Comparison of ENCODE assay signal across 22 cellular contexts in genomic region chr2:48339451-48339850, GRCh38. TPM values are rescaled to one million over a fixed set of nuclear protein-coding genes. Genes with fewer than 3 reads are reported as not detected.
DNase-seq lines count a peak whose midpoint lies in the region; ATAC-seq, FAIRE-seq and TF ChIP-seq lines count a peak whose summit lies in the region.
"Had no signal": no experiment of that assay in that cellular context is flagged by ENCODE, and none has a peak within 500 bp of the region (broad histone marks: within the 10 kb centered on the region; RNA-seq: fewer than 3 reads in every experiment).

No MANE protein-coding gene starts in this region.

- no peak overlapping the region for H3K23ac ChIP-seq in H9 (ENCODE audit: insufficient read length, low read depth, low read length)

- ATAC-seq in memory B cell (ENCODE audit: low read depth) (no peak), aorta (ENCODE audit: low FRiP score) (no peak)
- ATAC-seq: gastrocnemius medialis; pancreas; stimulated activated memory B cell treated with anti-CD40 and anti-IgM and Interleukin-4, amounts not matched to agents 10 μg/mL and 1 μg/mL and 100 μg/mL, for 72 hours had no signal

- H2BK5ac ChIP-seq in H9 (ENCODE audit: insufficient read length, low read length): no peak overlapping the region

- no peak overlapping the region for H3K18ac ChIP-seq in H9 (ENCODE audit: insufficient read length, low read depth, low read length)

- no CpG with 5 or more reads among the region's 2 CpGs for WGBS in H9 (ENCODE audit: extremely low coverage, insufficient read length, low lambda C conversion rate)
- WGBS in aorta, 2 donors: 85 to 92% methylated on average over 2 of the region's 2 CpGs

- no peak overlapping the region for H3K4me3 Mint-ChIP-seq in activated naive CD4-positive, alpha-beta T cell treated with anti-CD3 and anti-CD28 coated beads, Interleukin-2, amount 50 U/mL, for 24 hours
- H3K4me3 Mint-ChIP-seq in activated naive CD4-positive, alpha-beta T cell treated with anti-CD3 and anti-CD28 coated beads for 36 hours: no peak overlapping the region
- H3K4me3 Mint-ChIP-seq in H9 (no peak overlapping the region), astrocyte (ENCODE audit: unreplicated experiment) (no peak overlapping the region), memory B cell (no peak overlapping the region)
- H3K4me3 Mint-ChIP-seq: activated T-helper 1 cell treated with anti-CD3 and anti-CD28 coated beads, Interleukin-12 subunit alpha, Interleukin-12 subunit beta, Interleukin-2, Interleukin-4 antibody, amounts not matched to agents 30 ng/mL and 10 ng/mL and 1 ng/mL, durations not matched to agents 14 hours and 24 hours and 36 hours; stimulated activated memory B cell treated with anti-CD40 and anti-IgM and Interleukin-4, amounts not matched to agents 10 μg/mL and 1 μg/mL and 100 μg/mL, for 72 hours; T-helper 1 cell treated with Interleukin-12 subunit alpha and Interleukin-12 subunit beta and Interleukin-4 antibody, amounts not matched to agents 30 μg/mL and 1 μg/mL, for 36 hours had no signal

- H3K79me1 ChIP-seq in H9 (ENCODE audit: insufficient read depth, low read depth, low read length, poor library complexity, severe bottlenecking): no peaks in the 10 kb centered on the region

- H2BK12ac ChIP-seq in H9 (ENCODE audit: insufficient read length, low read depth, low read length): no peak overlapping the region

- no peak overlapping the region for H3K4ac ChIP-seq in H9 (ENCODE audit: low read depth, low read length)

- H3K9ac ChIP-seq in H9 (ENCODE audit: extremely low read depth, insufficient read length, low read length): no peak overlapping the region
- no peak overlapping the region for H3K9ac ChIP-seq in astrocyte (ENCODE audit: low read length)

- H3T11ph ChIP-seq in H9 (ENCODE audit: low read length): no peak overlapping the region

- H3K4me1 Mint-ChIP-seq in activated naive CD4-positive, alpha-beta T cell treated with anti-CD3 and anti-CD28 coated beads, Interleukin-2, amount 50 U/mL, for 24 hours: peaks cover 65% of the 10 kb centered on the region
- H3K4me1 Mint-ChIP-seq in activated naive CD4-positive, alpha-beta T cell treated with anti-CD3 and anti-CD28 coated beads for 36 hours (ENCODE audit: low read depth): peaks cover 40% of the 10 kb centered on the region
- peaks cover 13 to 21% of the 10 kb centered on the region in 2 experiments for H3K4me1 Mint-ChIP-seq in H9
- H3K4me1 Mint-ChIP-seq in astrocyte (ENCODE audit: low read depth, unreplicated experiment): peaks cover 8% of the 10 kb centered on the region
- H3K4me1 Mint-ChIP-seq in memory B cell: peaks cover 13% of the 10 kb centered on the region

- H4K8ac ChIP-seq in H9 (replicated peaks; ENCODE audit: insufficient read length, low read depth, low read length): no peak overlapping the region

- H4K91ac ChIP-seq in H9 (ENCODE audit: insufficient read length, low read depth, low read length): no peak overlapping the region

- H3K27ac Mint-ChIP-seq in activated naive CD4-positive, alpha-beta T cell treated with anti-CD3 and anti-CD28 coated beads, Interleukin-2, amount 50 U/mL, for 24 hours: peak overlapping the region; percentile 92
- H3K27ac Mint-ChIP-seq in activated naive CD4-positive, alpha-beta T cell treated with anti-CD3 and anti-CD28 coated beads for 36 hours: no peak overlapping the region
- H3K27ac Mint-ChIP-seq in H9 (peak overlapping the region; percentile 66 to 76 (median 73); a peak in 3 of 7 replicates), astrocyte (ENCODE audit: unreplicated experiment) (no peak overlapping the region), memory B cell (peak overlapping the region; percentile 53)
- H3K27ac Mint-ChIP-seq: activated T-helper 1 cell treated with anti-CD3 and anti-CD28 coated beads, Interleukin-12 subunit alpha, Interleukin-12 subunit beta, Interleukin-2, Interleukin-4 antibody, amounts not matched to agents 30 ng/mL and 10 ng/mL and 1 ng/mL, durations not matched to agents 14 hours and 24 hours and 36 hours; stimulated activated memory B cell treated with anti-CD40 and anti-IgM and Interleukin-4, amounts not matched to agents 10 μg/mL and 1 μg/mL and 100 μg/mL, for 72 hours; T-helper 1 cell treated with Interleukin-12 subunit alpha and Interleukin-12 subunit beta and Interleukin-4 antibody, amounts not matched to agents 30 μg/mL and 1 μg/mL, for 36 hours had no signal

- H3K36me3 ChIP-seq in astrocyte (ENCODE audit: insufficient read depth, low read length) (no peaks in the 10 kb centered on the region), aorta (ENCODE audit: control insufficient read depth in 1 of 2, insufficient read depth in 2 of 2, low read length in 1 of 2) (no peaks in the 10 kb centered on the region)
- H3K36me3 ChIP-seq: gastrocnemius medialis, pancreas, sigmoid colon, SJCRH30, tibial artery had no signal

- no peak for FAIRE-seq in astrocyte (lab: Jason Lieb, UNC)
- FAIRE-seq: endothelial cell of umbilical vein, pancreas had no signal

- H2AK5ac ChIP-seq in H9 (ENCODE audit: insufficient read length, low read length): no peak overlapping the region

- intact Hi-C loops in activated naive CD4-positive, alpha-beta T cell treated with anti-CD3 and anti-CD28 coated beads for 36 hours (cut with micrococcal nuclease): no loop called here
- intact Hi-C loops in aorta (cut with DNase I): no loop called here

- H3K4me3 ChIP-seq in astrocyte (ENCODE audit: insufficient read depth, low read depth, low read length) (no peak overlapping the region), aorta (ENCODE audit: low read length in 2 of 2) (no peak overlapping the region)
- H3K4me3 ChIP-seq: gastrocnemius medialis, pancreas, sigmoid colon, SJCRH30, tibial artery had no signal

- H3K79me2 ChIP-seq in H9 (ENCODE audit: insufficient read depth, low read length) (peaks cover 5% of the 10 kb centered on the region; the same call in 1 of the 2 replicates), astrocyte (ENCODE audit: insufficient read depth, low read length) (peaks cover 54% of the 10 kb centered on the region)

- no peaks in the 10 kb centered on the region for H3K23me2 ChIP-seq in H9 (ENCODE audit: insufficient read length, low read depth, low read length, poor library complexity, severe bottlenecking)

- H4K5ac ChIP-seq in H9 (ENCODE audit: insufficient read length, low read depth, low read length): no peak overlapping the region

- no peak overlapping the region for H3K14ac ChIP-seq in H9 (ENCODE audit: insufficient read depth, low read length)

- H2AFZ ChIP-seq in H9 (ENCODE audit: low read length): no peak overlapping the region
- H2AFZ ChIP-seq in astrocyte (ENCODE audit: low read depth, low read length): no peak overlapping the region

- H2BK20ac ChIP-seq in H9 (ENCODE audit: low read depth, low read length, poor library complexity, severe bottlenecking): no peak overlapping the region

- CTCF ChIA-PET in activated naive CD4-positive, alpha-beta T cell treated with anti-CD3 and anti-CD28 coated beads for 36 hours (lab: Charles Lee): no interaction called here

- H3K36me3 Mint-ChIP-seq in activated naive CD4-positive, alpha-beta T cell treated with anti-CD3 and anti-CD28 coated beads, Interleukin-2, amount 50 U/mL, for 24 hours: peaks cover 8% of the 10 kb centered on the region
- peaks cover 23% of the 10 kb centered on the region for H3K36me3 Mint-ChIP-seq in activated naive CD4-positive, alpha-beta T cell treated with anti-CD3 and anti-CD28 coated beads for 36 hours (ENCODE audit: low read depth)
- H3K36me3 Mint-ChIP-seq in H9 (ENCODE audit: insufficient read depth in 1 of 3, low read depth in 3 of 3) (peaks cover 0 to 15% (median 8%) of the 10 kb centered on the region in 3 experiments; a peak in 3 of 7 replicates), astrocyte (ENCODE audit: low read depth, unreplicated experiment) (no peaks in the 10 kb centered on the region), memory B cell (peaks cover 19% of the 10 kb centered on the region)

- no peak for TF ChIP-seq CTCF in H9 (conservative IDR thresholded peaks at IDR 0.05)
- TF ChIP-seq CTCF in astrocyte (IDR thresholded peaks at IDR 0.05; ENCODE audit: insufficient read depth, low read depth, low read length): no peak

- H2BK15ac ChIP-seq in H9 (ENCODE audit: low read depth, low read length): no peak overlapping the region

- no peak overlapping the region for H2BK120ac ChIP-seq in H9 (ENCODE audit: low read depth, low read length, poor library complexity, severe bottlenecking)

- H4K20me1 ChIP-seq in H9 (ENCODE audit: control insufficient read depth, insufficient read depth, insufficient read length): no peaks in the 10 kb centered on the region
- peaks cover 5% of the 10 kb centered on the region for H4K20me1 ChIP-seq in astrocyte (ENCODE audit: insufficient read depth, low read length)

- no peaks in the 10 kb centered on the region for H3K27me3 Mint-ChIP-seq in activated naive CD4-positive, alpha-beta T cell treated with anti-CD3 and anti-CD28 coated beads, Interleukin-2, amount 50 U/mL, for 24 hours
- no peaks in the 10 kb centered on the region for H3K27me3 Mint-ChIP-seq in activated naive CD4-positive, alpha-beta T cell treated with anti-CD3 and anti-CD28 coated beads for 36 hours (ENCODE audit: low read depth)
- H3K27me3 Mint-ChIP-seq in H9 (ENCODE audit: low read depth) (no peaks in the 10 kb centered on the region), astrocyte (ENCODE audit: low read depth, unreplicated experiment) (no peaks in the 10 kb centered on the region), memory B cell (no peaks in the 10 kb centered on the region)
- H3K27me3 Mint-ChIP-seq: stimulated activated memory B cell treated with anti-CD40 and anti-IgM and Interleukin-4, amounts not matched to agents 10 μg/mL and 1 μg/mL and 100 μg/mL, for 72 hours had no signal

- H3K56ac ChIP-seq in H9 (ENCODE audit: insufficient read length, low read depth, low read length): no peak overlapping the region

- H3K4me2 ChIP-seq in H9 (ENCODE audit: insufficient read depth, insufficient read length, low read length) (no peak overlapping the region), astrocyte (ENCODE audit: low read length) (no peak overlapping the region)

- H3K4me1 ChIP-seq in H9 (ENCODE audit: insufficient read depth, low read length) (no peaks in the 10 kb centered on the region), astrocyte (ENCODE audit: insufficient read depth, low read length) (peaks cover 2% of the 10 kb centered on the region), aorta (ENCODE audit: control insufficient read depth in 1 of 2, insufficient read depth in 2 of 2, low read length in 2 of 2) (peaks cover 0 to 3% of the 10 kb centered on the region in 2 donors)

- no peaks in the 10 kb centered on the region for H3K9me3 ChIP-seq in H9 (ENCODE audit: control insufficient read depth, low read depth, low read length)
- no peaks in the 10 kb centered on the region for H3K9me3 ChIP-seq in astrocyte (ENCODE audit: insufficient read depth, low read depth, low read length)
- H3K9me3 ChIP-seq in aorta (ENCODE audit: control insufficient read depth, low read length): no peaks in the 10 kb centered on the region
- H3K9me3 ChIP-seq: gastrocnemius medialis, pancreas, sigmoid colon, SJCRH30, tibial artery had no signal

- H3K27ac ChIP-seq in H9 (ENCODE audit: insufficient read length, low read depth, low read length): no peak overlapping the region
- H3K27ac ChIP-seq in astrocyte (ENCODE audit: low read depth, low read length): no peak overlapping the region
- no peak overlapping the region for H3K27ac ChIP-seq in aorta (ENCODE audit: low read depth in 1 of 2, low read length in 2 of 2)
- H3K27ac ChIP-seq: pancreas, sigmoid colon, SJCRH30, tibial artery had no signal

- no peaks in the 10 kb centered on the region for H3K9me3 Mint-ChIP-seq in activated naive CD4-positive, alpha-beta T cell treated with anti-CD3 and anti-CD28 coated beads, Interleukin-2, amount 50 U/mL, for 24 hours
- peaks cover 5% of the 10 kb centered on the region for H3K9me3 Mint-ChIP-seq in activated naive CD4-positive, alpha-beta T cell treated with anti-CD3 and anti-CD28 coated beads for 36 hours
- H3K9me3 Mint-ChIP-seq in H9 (peaks cover 0 to 2% of the 10 kb centered on the region in 2 experiments; a peak in 1 of 5 replicates), astrocyte (ENCODE audit: unreplicated experiment) (no peaks in the 10 kb centered on the region), memory B cell (peaks cover 2% of the 10 kb centered on the region)
- H3K9me3 Mint-ChIP-seq: stimulated activated memory B cell treated with anti-CD40 and anti-IgM and Interleukin-4, amounts not matched to agents 10 μg/mL and 1 μg/mL and 100 μg/mL, for 72 hours had no signal

- no peak for DNase-seq in activated naive CD4-positive, alpha-beta T cell treated with anti-CD3 and anti-CD28 coated beads for 36 hours
- DNase-seq in H9: no peak
- DNase-seq in astrocyte (ENCODE audit: low read depth): peak; percentile 29
- no peak for DNase-seq in memory B cell (ENCODE audit: low spot score in 2 of 2)
- no peak for DNase-seq in NCI-H187 treated with DMSO at 0.1 percent for 48 hours (lab: John Stamatoyannopoulos, UW)
- DNase-seq in hepatic stellate cell (ENCODE audit: low spot score): no peak
- no peak for DNase-seq in aorta
- DNase-seq: ACHN, cortex of kidney, DMS153, gastrocnemius medialis, GDM1, NCI-H226, pancreas, sigmoid colon, SJCRH30, tibial artery had no signal

- H3K27me3 ChIP-seq in H9 (ENCODE audit: insufficient read depth, low read length): no peaks in the 10 kb centered on the region
- H3K27me3 ChIP-seq in astrocyte (ENCODE audit: insufficient read depth, low read length): no peaks in the 10 kb centered on the region
- no peaks in the 10 kb centered on the region for H3K27me3 ChIP-seq in aorta (ENCODE audit: control insufficient read depth in 1 of 2, insufficient read depth in 2 of 2, low read length in 1 of 2)
- H3K27me3 ChIP-seq: gastrocnemius medialis, pancreas, sigmoid colon, SJCRH30, tibial artery had no signal

RNA-seq across cellular contexts. Expression of gene FOXN2, which starts 25.0 kb away (rescaled TPM):
- total RNA-seq in activated naive CD4-positive, alpha-beta T cell treated with anti-CD3 and anti-CD28 coated beads for 36 hours: 10 to 100 TPM; 38.9 to 39.5 TPM
- 21.2 and 22.1 TPM in 2 replicates for total RNA-seq in H9 (2021)
- total RNA-seq in astrocyte: 13.4 and 14.6 TPM in 2 replicates
- total RNA-seq in aorta: 10 to 100 TPM; 25.6 to 28.4 TPM
- polyA plus RNA-seq in aorta: 1 to 10 TPM; 5.9 to 6.6 TPM

Comparison
In these comparisons a context has a peak if more than half of its experiments do, and no peak if none do; other contexts are left out.
1. H3K27ac Mint-ChIP-seq: peak in activated naive CD4-positive, alpha-beta T cell treated with anti-CD3 and anti-CD28 coated beads, Interleukin-2, amount 50 U/mL, for 24 hours (single experiment), H9 (3 of 3) and memory B cell (single experiment); none in activated naive CD4-positive, alpha-beta T cell treated with anti-CD3 and anti-CD28 coated beads for 36 hours (single experiment) and astrocyte (single experiment).